ENCODE assay signal across 8 cellular contexts in genomic region chr19:43562698-43563241, GRCh38. TPM values are rescaled to one million over a fixed set of nuclear protein-coding genes. Genes with fewer than 3 reads are reported as not detected.
DNase-seq lines count a peak whose midpoint lies in the region; ATAC-seq, FAIRE-seq and TF ChIP-seq lines count a peak whose summit lies in the region.

No MANE protein-coding gene starts in this region.

- intact Hi-C loops in Panc1 (cut with micrococcal nuclease; ENCODE audit: unreplicated experiment): no loop called here
- intact Hi-C loops in activated T-helper 1 cell treated with anti-CD3 and anti-CD28 coated beads, Interleukin-12 subunit alpha, Interleukin-12 subunit beta, Interleukin-2, Interleukin-4 antibody, amounts not matched to agents 30 ng/mL and 10 ng/mL and 1 ng/mL, durations not matched to agents 14 hours and 24 hours and 36 hours (cut with micrococcal nuclease): loop anchor here (1.0 to 2.0 kb wide), 4 partner anchors 13 to 57 kb away; partner anchors contain the start of genes IRGQ, PINLYP, XRCC1 and ZNF428
- intact Hi-C loops in sigmoid colon (cut with DNase I): no loop called here

- in situ Hi-C loops in Panc1 (cut with HindIII; ENCODE audit: low pct_unique_long_range_greater_than_20kb, low sequenced_read_pairs): no loop called here

- no peak overlapping the region for H3K27ac ChIP-seq in Panc1 (ENCODE audit: low read length)
- peak overlapping the region; percentile 56 to 79 (median 71) for H3K27ac ChIP-seq in sigmoid colon

- peaks cover 32% of the 10 kb centered on the region for H3K4me1 Mint-ChIP-seq in activated T-helper 1 cell treated with anti-CD3 and anti-CD28 coated beads, Interleukin-12 subunit alpha, Interleukin-12 subunit beta, Interleukin-2, Interleukin-4 antibody, amounts not matched to agents 30 ng/mL and 10 ng/mL and 1 ng/mL, durations not matched to agents 14 hours and 24 hours and 36 hours (ENCODE audit: low read depth)

- peak; percentile 88 for FAIRE-seq in GM12892 (lab: Jason Lieb, UNC)

- no peaks in the 10 kb centered on the region for H3K27me3 ChIP-seq in Panc1 (ENCODE audit: control insufficient read depth, insufficient read depth, low read length)
- H3K27me3 ChIP-seq in sigmoid colon: no peaks in the 10 kb centered on the region

- H3K4me3 ChIP-seq in Panc1 (ENCODE audit: low read depth in 2 of 2, low read length in 2 of 2) (no peak overlapping the region), foreskin fibroblast (ENCODE audit: low read depth in 1 of 2, low read length in 2 of 2) (no peak overlapping the region), sigmoid colon (no peak overlapping the region)

- no peak for TF ChIP-seq EP300 in sigmoid colon (IDR thresholded peaks at IDR 0.05)

- ATAC-seq in HG03175 (IDR thresholded peaks at IDR 0.05; ENCODE audit: unreplicated experiment) (peak; percentile 90), Panc1 (peak; percentile 48; the same call in 1 of the 2 replicates)

- POLR2A ChIA-PET in Panc1 (lab: Charles Lee): no interaction called here

- WGBS in sigmoid colon, 2 donors: 46 to 77% methylated on average over 14 of the region's 14 CpGs

- BruUV-seq in Panc1 (replicated peaks; lab: Mats Ljungman, UMichigan): no TSS peak

- CTCF ChIA-PET in Panc1 (lab: Charles Lee): no interaction called here

- H3K4me1 ChIP-seq in Panc1 (ENCODE audit: control insufficient read depth, insufficient read depth, low read length) (no peaks in the 10 kb centered on the region), sigmoid colon (peaks cover 0 to 41% (median 21%) of the 10 kb centered on the region in 4 donors)

- H3K4me3 Mint-ChIP-seq in activated T-helper 1 cell treated with anti-CD3 and anti-CD28 coated beads, Interleukin-12 subunit alpha, Interleukin-12 subunit beta, Interleukin-2, Interleukin-4 antibody, amounts not matched to agents 30 ng/mL and 10 ng/mL and 1 ng/mL, durations not matched to agents 14 hours and 24 hours and 36 hours: peak overlapping the region; percentile 37

- no peak for TF ChIP-seq POLR2A in GM12892 (IDR thresholded peaks at IDR 0.05; ENCODE audit: low read depth, low read length)
- no peak for TF ChIP-seq POLR2A in sigmoid colon (IDR thresholded peaks at IDR 0.05)

- H3K36me3 Mint-ChIP-seq in activated T-helper 1 cell treated with anti-CD3 and anti-CD28 coated beads, Interleukin-12 subunit alpha, Interleukin-12 subunit beta, Interleukin-2, Interleukin-4 antibody, amounts not matched to agents 30 ng/mL and 10 ng/mL and 1 ng/mL, durations not matched to agents 14 hours and 24 hours and 36 hours (ENCODE audit: low read depth): peaks cover 23% of the 10 kb centered on the region

- H3K27ac Mint-ChIP-seq in activated T-helper 1 cell treated with anti-CD3 and anti-CD28 coated beads, Interleukin-12 subunit alpha, Interleukin-12 subunit beta, Interleukin-2, Interleukin-4 antibody, amounts not matched to agents 30 ng/mL and 10 ng/mL and 1 ng/mL, durations not matched to agents 14 hours and 24 hours and 36 hours: peak overlapping the region; percentile 74

- no peak for DNase-seq in GM12892 (ENCODE audit: insufficient read length)
- DNase-seq in Panc1 (ENCODE audit: low read depth, low spot score): peak; percentile 46
- DNase-seq in activated T-helper 1 cell treated with anti-CD3 and anti-CD28 coated beads, Interleukin-12 subunit alpha, Interleukin-12 subunit beta, Interleukin-2, Interleukin-4 antibody, amounts not matched to agents 30 ng/mL and 10 ng/mL and 1 ng/mL, durations not matched to agents 14 hours and 24 hours and 36 hours (ENCODE audit: low spot score): peak; percentile 54
- peak; percentile 36 to 61 for DNase-seq in foreskin fibroblast
- peak; percentile 91 for DNase-seq in sigmoid colon
- DNase-seq in dedifferentiated amniotic fluid mesenchymal stem cell (ENCODE audit: extremely low spot score): no peak
- no peak for DNase-seq in retina

- TF ChIP-seq CTCF in Panc1 (IDR thresholded peaks at IDR 0.05) (no peak), foreskin fibroblast (IDR thresholded peaks at IDR 0.05; ENCODE audit: low read depth, low read length) (no peak), sigmoid colon (IDR thresholded peaks at IDR 0.05) (no peak)

- no peaks in the 10 kb centered on the region for H3K9me3 ChIP-seq in Panc1 (ENCODE audit: control insufficient read depth, insufficient read depth, low read depth, low read length)
- no peaks in the 10 kb centered on the region for H3K9me3 ChIP-seq in sigmoid colon

- H3K36me3 ChIP-seq in Panc1 (ENCODE audit: control insufficient read depth, insufficient read depth, low read length) (no peaks in the 10 kb centered on the region), sigmoid colon (peaks cover 0 to 31% (median 7%) of the 10 kb centered on the region in 4 donors)

- no peaks in the 10 kb centered on the region for H3K9me3 Mint-ChIP-seq in activated T-helper 1 cell treated with anti-CD3 and anti-CD28 coated beads, Interleukin-12 subunit alpha, Interleukin-12 subunit beta, Interleukin-2, Interleukin-4 antibody, amounts not matched to agents 30 ng/mL and 10 ng/mL and 1 ng/mL, durations not matched to agents 14 hours and 24 hours and 36 hours

- H3K27me3 Mint-ChIP-seq in activated T-helper 1 cell treated with anti-CD3 and anti-CD28 coated beads, Interleukin-12 subunit alpha, Interleukin-12 subunit beta, Interleukin-2, Interleukin-4 antibody, amounts not matched to agents 30 ng/mL and 10 ng/mL and 1 ng/mL, durations not matched to agents 14 hours and 24 hours and 36 hours (ENCODE audit: insufficient read depth): no peaks in the 10 kb centered on the region

RNA-seq across cellular contexts. Expression of gene XRCC1, which starts 12.6 kb away (rescaled TPM):
- polyA plus RNA-seq in GM12892 (2012; ENCODE audit: missing spikeins): 23.5 TPM
- total RNA-seq in Panc1 (2021; ENCODE audit: unreplicated experiment) (20.1 TPM), sigmoid colon (10 to 100 TPM; 15.1 to 31.8 (median 24.0) TPM)
- polyA plus RNA-seq in Panc1 (2012; ENCODE audit: insufficient read length): 27.4 TPM
- 27.4 and 28.7 TPM in 2 replicates for total RNA-seq in activated T-helper 1 cell treated with anti-CD3 and anti-CD28 coated beads, Interleukin-12 subunit alpha, Interleukin-12 subunit beta, Interleukin-2, Interleukin-4 antibody, amounts not matched to agents 30 ng/mL and 10 ng/mL and 1 ng/mL, durations not matched to agents 14 hours and 24 hours and 36 hours
- polyA plus RNA-seq in sigmoid colon: 10 to 100 TPM in 2 of 3 donors, 1 to 10 TPM in 1; 8.8 to 19.9 (median 10.2) TPM

RNA-seq across cellular contexts. Expression of gene PINLYP, which starts 12.8 kb away (rescaled TPM):
- 0.89 TPM for polyA plus RNA-seq in GM12892 (2012; ENCODE audit: missing spikeins)
- total RNA-seq in Panc1 (2021; ENCODE audit: unreplicated experiment) (0.21 TPM), sigmoid colon (10 to 100 TPM in 3 of 4 donors, 1 to 10 TPM in 1; 6.6 to 21.0 (median 13.3) TPM)
- 0.64 TPM for polyA plus RNA-seq in Panc1 (2012; ENCODE audit: insufficient read length)
- total RNA-seq in activated T-helper 1 cell treated with anti-CD3 and anti-CD28 coated beads, Interleukin-12 subunit alpha, Interleukin-12 subunit beta, Interleukin-2, Interleukin-4 antibody, amounts not matched to agents 30 ng/mL and 10 ng/mL and 1 ng/mL, durations not matched to agents 14 hours and 24 hours and 36 hours: 4.9 and 5.7 TPM in 2 replicates
- 10 to 100 TPM in 1 of 3 donors, 1 to 10 TPM in 2; 1.4 to 10.8 (median 3.7) TPM for polyA plus RNA-seq in sigmoid colon

RNA-seq across cellular contexts. Expression of gene ZNF575, which starts 29.8 kb away (rescaled TPM):
- polyA plus RNA-seq in GM12892 (2012; ENCODE audit: missing spikeins): 0.85 TPM
- total RNA-seq in Panc1 (2021; ENCODE audit: unreplicated experiment) (1.9 TPM), sigmoid colon (under 1 TPM in 1 of 4 donors, not detected in 3; 0.14 TPM)
- polyA plus RNA-seq in Panc1 (2012; ENCODE audit: insufficient read length): 2.2 TPM
- total RNA-seq in activated T-helper 1 cell treated with anti-CD3 and anti-CD28 coated beads, Interleukin-12 subunit alpha, Interleukin-12 subunit beta, Interleukin-2, Interleukin-4 antibody, amounts not matched to agents 30 ng/mL and 10 ng/mL and 1 ng/mL, durations not matched to agents 14 hours and 24 hours and 36 hours: 1.4 and 2.6 TPM in 2 replicates
- polyA plus RNA-seq in sigmoid colon: 1 to 10 TPM; 4.0 to 4.2 (median 4.2) TPM

RNA-seq across cellular contexts. Expression of gene IRGQ, which starts 33.2 kb away (rescaled TPM):
- polyA plus RNA-seq in GM12892 (2012; ENCODE audit: missing spikeins): 4.8 TPM
- total RNA-seq in Panc1 (2021; ENCODE audit: unreplicated experiment) (20.4 TPM), sigmoid colon (10 to 100 TPM; 13.5 to 24.4 (median 18.8) TPM)
- 4.8 TPM for polyA plus RNA-seq in Panc1 (2012; ENCODE audit: insufficient read length)
- 33.5 and 34.9 TPM in 2 replicates for total RNA-seq in activated T-helper 1 cell treated with anti-CD3 and anti-CD28 coated beads, Interleukin-12 subunit alpha, Interleukin-12 subunit beta, Interleukin-2, Interleukin-4 antibody, amounts not matched to agents 30 ng/mL and 10 ng/mL and 1 ng/mL, durations not matched to agents 14 hours and 24 hours and 36 hours
- polyA plus RNA-seq in sigmoid colon: 1 to 10 TPM; 3.9 to 7.6 (median 4.2) TPM

RNA-seq across cellular contexts. Expression of gene ZNF576, which starts 33.6 kb away (rescaled TPM):
- polyA plus RNA-seq in GM12892 (2012; ENCODE audit: missing spikeins): 7.1 TPM
- total RNA-seq in Panc1 (2021; ENCODE audit: unreplicated experiment) (14.1 TPM), sigmoid colon (10 to 100 TPM; 12.1 to 23.3 (median 14.8) TPM)
- polyA plus RNA-seq in Panc1 (2012; ENCODE audit: insufficient read length): 16.5 TPM
- 17.3 and 18.6 TPM in 2 replicates for total RNA-seq in activated T-helper 1 cell treated with anti-CD3 and anti-CD28 coated beads, Interleukin-12 subunit alpha, Interleukin-12 subunit beta, Interleukin-2, Interleukin-4 antibody, amounts not matched to agents 30 ng/mL and 10 ng/mL and 1 ng/mL, durations not matched to agents 14 hours and 24 hours and 36 hours
- 10 to 100 TPM; 15.0 to 21.5 (median 19.8) TPM for polyA plus RNA-seq in sigmoid colon

Comparison
In these comparisons a context has a peak if more than half of its experiments do, and no peak if none do; other contexts are left out.
1. DNase-seq: peak in Panc1 (single experiment), activated T-helper 1 cell treated with anti-CD3 and anti-CD28 coated beads, Interleukin-12 subunit alpha, Interleukin-12 subunit beta, Interleukin-2, Interleukin-4 antibody, amounts not matched to agents 30 ng/mL and 10 ng/mL and 1 ng/mL, durations not matched to agents 14 hours and 24 hours and 36 hours (single experiment), foreskin fibroblast (2 of 2) and sigmoid colon (single experiment); none in GM12892 (single experiment), dedifferentiated amniotic fluid mesenchymal stem cell (single experiment) and retina (single experiment).